Comparison of ENCODE assay signal across 9 cellular contexts in the genomic region with DNA sequence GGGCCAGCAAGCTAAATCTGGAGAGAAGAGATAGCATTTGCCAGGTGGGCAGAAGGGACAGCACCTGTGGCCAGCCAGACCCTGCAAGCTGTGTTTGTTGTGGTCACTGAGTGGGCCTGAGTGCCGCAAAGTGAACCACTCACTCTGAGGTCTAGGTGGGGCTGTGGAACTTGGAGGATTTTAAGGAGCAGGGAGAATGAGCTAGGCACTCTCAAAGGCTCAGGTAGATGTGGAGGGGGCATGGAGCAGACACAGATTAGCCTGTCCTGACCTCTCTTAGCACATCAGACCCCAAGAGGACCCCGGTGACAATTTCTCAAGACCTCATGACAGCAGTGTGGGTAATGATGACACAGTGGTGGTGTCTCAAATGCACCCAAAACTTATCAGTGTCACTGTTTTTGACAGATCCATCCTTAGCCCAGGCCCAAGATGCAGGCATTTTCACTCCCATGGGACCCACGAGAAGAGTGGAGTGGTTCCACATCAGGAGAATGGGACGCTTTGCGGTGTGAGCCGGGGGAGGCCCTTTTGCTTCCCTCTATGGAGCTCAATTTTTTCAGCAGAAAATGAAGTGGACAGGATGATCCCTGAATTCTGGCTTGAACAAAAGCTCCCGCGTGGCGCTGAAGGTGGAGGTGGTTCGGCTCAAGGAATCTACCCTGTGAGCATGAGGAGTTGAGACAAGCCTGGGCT. TPM values are rescaled to one million over a fixed set of nuclear protein-coding genes. Genes with fewer than 3 reads are reported as not detected.
A peak's percentile ranks its signal among the peaks of the same experiment; 100 is the strongest.
DNase-seq lines count a peak whose midpoint lies in the region; ATAC-seq and TF ChIP-seq lines count a peak whose summit lies in the region.
"Had no signal": no experiment of that assay in that cellular context is flagged by ENCODE, and none has a peak within 500 bp of the region (broad histone marks: within the 10 kb centered on the region; RNA-seq: fewer than 3 reads in every experiment).

No MANE protein-coding gene starts in this region.

- CTCF ChIA-PET in CD4-positive, alpha-beta T cell (lab: Charles Lee): no interaction called here
- CTCF ChIA-PET in mammary epithelial cell (lab: Charles Lee; ENCODE audit: low non-redundant PET): no interaction called here

- 81% methylated on average over 10 of the region's 10 CpGs for WGBS in mammary epithelial cell (ENCODE audit: low coverage, missing lambda C conversion rate)

- no peaks in the 10 kb centered on the region for H3K27me3 ChIP-seq in CD4-positive, alpha-beta T cell (ENCODE audit: control insufficient read depth, insufficient read depth, low read length)
- H3K27me3 ChIP-seq in KMS-11 (ENCODE audit: insufficient read depth, low read depth) (no peaks in the 10 kb centered on the region), mammary epithelial cell (ENCODE audit: insufficient read depth, low read length) (peaks cover 8% of the 10 kb centered on the region), parathyroid adenoma (ENCODE audit: control insufficient read depth, insufficient read depth, low read length) (no peaks in the 10 kb centered on the region), WERI-Rb-1 (ENCODE audit: insufficient read depth, low read depth, severe bottlenecking) (no peaks in the 10 kb centered on the region)

- BruUV-seq in mammary epithelial cell (replicated peaks; lab: Mats Ljungman, UMichigan): no TSS peak

- no peak overlapping the region for H3K27ac ChIP-seq in CD4-positive, alpha-beta T cell (ENCODE audit: low read depth, low read length)
- H3K27ac ChIP-seq in KMS-11: no peak overlapping the region
- H3K27ac ChIP-seq in mammary epithelial cell (ENCODE audit: insufficient read depth, low read depth, low read length): no peak overlapping the region
- no peak overlapping the region for H3K27ac ChIP-seq in parathyroid adenoma
- no peak overlapping the region for H3K27ac ChIP-seq in WERI-Rb-1

- no peak for ATAC-seq in CD4-positive, alpha-beta T cell (ENCODE audit: poor library complexity)

- no peaks in the 10 kb centered on the region for H3K36me3 Mint-ChIP-seq in CD4-positive, alpha-beta T cell (ENCODE audit: low read depth)

- dilution Hi-C loops in mammary epithelial cell (cut with HindIII; ENCODE audit: low sequenced_read_pairs): no loop called here

- no peaks in the 10 kb centered on the region for H3K9me3 Mint-ChIP-seq in CD4-positive, alpha-beta T cell

- peaks cover 30% of the 10 kb centered on the region for H3K4me1 Mint-ChIP-seq in CD4-positive, alpha-beta T cell (ENCODE audit: low read depth)

- H3K4me1 ChIP-seq in KMS-11 (ENCODE audit: low read depth, poor library complexity, severe bottlenecking) (peaks cover 13% of the 10 kb centered on the region), mammary epithelial cell (ENCODE audit: insufficient read depth, low read length) (no peaks in the 10 kb centered on the region), parathyroid adenoma (peaks cover 6% of the 10 kb centered on the region)

- H3K27me3 Mint-ChIP-seq in CD4-positive, alpha-beta T cell: no peaks in the 10 kb centered on the region

- intact Hi-C loops in CD4-positive, alpha-beta T cell (cut with DNase I, micrococcal nuclease): loop anchor here in 1 of 2 experiments (10.0 kb wide), 1 partner anchor 443 kb away; no protein-coding TSS in a partner anchor
- intact Hi-C loops in mammary epithelial cell (cut with micrococcal nuclease): no loop called here

- in situ Hi-C loops in mammary epithelial cell (cut with MboI; ENCODE audit: low sequenced_read_pairs in 2 of 2): no loop called here

- H3K4me3 Mint-ChIP-seq in CD4-positive, alpha-beta T cell: peak overlapping the region; percentile 23

- no peak for TF ChIP-seq CTCF in CD4-positive, alpha-beta T cell (IDR thresholded peaks at IDR 0.05)
- no peak for TF ChIP-seq CTCF in KMS-11 (conservative IDR thresholded peaks at IDR 0.05; ENCODE audit: low read depth, low read length)
- TF ChIP-seq CTCF in mammary epithelial cell (conservative IDR thresholded peaks at IDR 0.05 in 1 of 2, IDR thresholded peaks at IDR 0.05 in 1 of 2; ENCODE audit: extremely low read depth in 1 of 2, insufficient read depth in 1 of 2, low read depth in 1 of 2, low read length in 2 of 2): no peak
- TF ChIP-seq CTCF in parathyroid adenoma (IDR thresholded peaks at IDR 0.05): no peak
- no peak for TF ChIP-seq CTCF in WERI-Rb-1 (IDR thresholded peaks at IDR 0.05; ENCODE audit: low read depth, low read length)

- H3K79me2 ChIP-seq in KMS-11 (ENCODE audit: insufficient read depth, low read depth) (no peaks in the 10 kb centered on the region), mammary epithelial cell (ENCODE audit: insufficient read depth, low read length) (no peaks in the 10 kb centered on the region), parathyroid adenoma (no peaks in the 10 kb centered on the region)

- H3K9ac ChIP-seq in KMS-11: no peak overlapping the region
- H3K9ac ChIP-seq in mammary epithelial cell (ENCODE audit: insufficient read depth, low read length): no peak overlapping the region
- H3K9ac ChIP-seq in parathyroid adenoma: no peak overlapping the region

- no peaks in the 10 kb centered on the region for H3K9me3 ChIP-seq in CD4-positive, alpha-beta T cell (ENCODE audit: control insufficient read depth, low read length)
- H3K9me3 ChIP-seq in mammary epithelial cell (replicated peaks; ENCODE audit: insufficient read depth, low read length): no peaks in the 10 kb centered on the region
- H3K9me3 ChIP-seq in parathyroid adenoma (ENCODE audit: control insufficient read depth, low read length): no peaks in the 10 kb centered on the region
- no peaks in the 10 kb centered on the region for H3K9me3 ChIP-seq in WERI-Rb-1 (ENCODE audit: severe bottlenecking)

- no peaks in the 10 kb centered on the region for H4K20me1 ChIP-seq in KMS-11 (ENCODE audit: insufficient read depth)
- no peaks in the 10 kb centered on the region for H4K20me1 ChIP-seq in mammary epithelial cell (ENCODE audit: insufficient read depth, low read length)

- H2AFZ ChIP-seq in KMS-11 (ENCODE audit: low read depth) (peak overlapping the region; percentile 30; the same call in 1 of the 2 replicates), mammary epithelial cell (ENCODE audit: low read depth, low read length) (peak overlapping the region; percentile 60), parathyroid adenoma (peak overlapping the region; percentile 25)

- H3K27ac Mint-ChIP-seq in CD4-positive, alpha-beta T cell: no peak overlapping the region

- H3K4me2 ChIP-seq in KMS-11 (peak overlapping the region; percentile 51; the same call in 1 of the 2 replicates), mammary epithelial cell (ENCODE audit: insufficient read depth, low read depth, low read length) (peak overlapping the region; percentile 25), parathyroid adenoma (ENCODE audit: low read length) (no peak overlapping the region)

- no peaks in the 10 kb centered on the region for H3K36me3 ChIP-seq in KMS-11 (ENCODE audit: insufficient read depth)
- no peaks in the 10 kb centered on the region for H3K36me3 ChIP-seq in mammary epithelial cell (ENCODE audit: insufficient read depth, low read length)
- no peaks in the 10 kb centered on the region for H3K36me3 ChIP-seq in parathyroid adenoma (ENCODE audit: control insufficient read depth, insufficient read depth, low read length)
- H3K36me3 ChIP-seq in WERI-Rb-1: no peaks in the 10 kb centered on the region

- no peak for DNase-seq in CD4-positive, alpha-beta T cell
- no peak for DNase-seq in mammary epithelial cell
- no peak for DNase-seq in A172 (ENCODE audit: low spot score)
- no peak for DNase-seq in WERI-Rb-1
- no peak for DNase-seq in cerebellar cortex (ENCODE audit: low spot score)
- DNase-seq in germinal center (ENCODE audit: low spot score): no peak
- DNase-seq: NCI-H2081 treated with DMSO at 0.1 percent for 48 hours had no signal

- POLR2A ChIA-PET in CD4-positive, alpha-beta T cell (lab: Charles Lee): interaction anchor here (1.2 to 1.3 kb wide), 2 partner anchors 41 to 43 kb away, joined by 3 to 6 read pairs; no protein-coding TSS in a partner anchor

- H3K4me3 ChIP-seq in KMS-11 (IDR thresholded peaks at IDR 0.05; ENCODE audit: insufficient read depth, low read depth, low read length): no peak overlapping the region
- no peak overlapping the region for H3K4me3 ChIP-seq in mammary epithelial cell (replicated peaks in 1 of 3; ENCODE audit: insufficient read depth in 1 of 3, low read depth in 2 of 3, low read length in 3 of 3)
- H3K4me3 ChIP-seq in parathyroid adenoma (ENCODE audit: low read depth, low read length): no peak overlapping the region
- H3K4me3 ChIP-seq in WERI-Rb-1 (ENCODE audit: low read depth, low read length): no peak overlapping the region

RNA-seq across cellular contexts. Expression of a gene that starts 43.8 kb away (rescaled TPM):
- 100 to 1,000 TPM; 159 to 167 TPM for total RNA-seq in CD4-positive, alpha-beta T cell
- 10 to 100 TPM; 27.6 to 32.0 TPM for total RNA-seq in mammary epithelial cell
- 21.2 TPM for polyA plus RNA-seq in mammary epithelial cell
- polyA minus RNA-seq in mammary epithelial cell: 53.7 TPM
- 0.10 and 0.59 TPM in 2 replicates for total RNA-seq in A172 (2014; rRNA removed; shearing (Covaris generic))

Comparison
In these comparisons a context has a peak if more than half of its experiments do, and no peak if none do; other contexts are left out.
1. RNA of a gene that starts 43.8 kb away (total RNA-seq): 159 to 167 TPM in CD4-positive, alpha-beta T cell and 27.6 to 32.0 TPM in mammary epithelial cell; 0.10 to 0.59 TPM in A172; every median in the first group is over 10 times any median in the second.
2. Peak in every context shown above with its lines, with median percentiles within 50 percentile points of each other: H2AFZ ChIP-seq.